ENCODE assay signal across 1 cellular context in genomic region chr10:132593900-132594876, GRCh38.
A peak's percentile ranks its signal among the peaks of the same experiment; 100 is the strongest.
TF ChIP-seq lines count a peak whose summit lies in the region.

No MANE protein-coding gene starts in this region.

TF ChIP-seq in GM12878, 131 proteins besides CTCF, POLR2A, EP300 and RAD21 (continued from another document and continues in another):
- TF ChIP-seq, protein P1, sequence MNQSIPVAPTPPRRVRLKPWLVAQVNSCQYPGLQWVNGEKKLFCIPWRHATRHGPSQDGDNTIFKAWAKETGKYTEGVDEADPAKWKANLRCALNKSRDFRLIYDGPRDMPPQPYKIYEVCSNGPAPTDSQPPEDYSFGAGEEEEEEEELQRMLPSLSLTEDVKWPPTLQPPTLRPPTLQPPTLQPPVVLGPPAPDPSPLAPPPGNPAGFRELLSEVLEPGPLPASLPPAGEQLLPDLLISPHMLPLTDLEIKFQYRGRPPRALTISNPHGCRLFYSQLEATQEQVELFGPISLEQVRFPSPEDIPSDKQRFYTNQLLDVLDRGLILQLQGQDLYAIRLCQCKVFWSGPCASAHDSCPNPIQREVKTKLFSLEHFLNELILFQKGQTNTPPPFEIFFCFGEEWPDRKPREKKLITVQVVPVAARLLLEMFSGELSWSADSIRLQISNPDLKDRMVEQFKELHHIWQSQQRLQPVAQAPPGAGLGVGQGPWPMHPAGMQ (IDR thresholded peaks at IDR 0.05; ENCODE audit: borderline replicate concordance) = no peak
- peak; percentile 53 for TF ChIP-seq MEF2B (IDR thresholded peaks at IDR 0.05; ENCODE audit: partially characterized antibody, poor library complexity, severe bottlenecking)
- TF ChIP-seq PAX8 (IDR thresholded peaks at IDR 0.05) = no peak
- no peak for TF ChIP-seq MYB (IDR thresholded peaks at IDR 0.05; ENCODE audit: borderline replicate concordance, low read depth, low read length)
- TF ChIP-seq ZNF24 (IDR thresholded peaks at IDR 0.05) = no peak
- 0 out of 2 replicates have a peak, but pooled peaks have one; percentile 45 for TF ChIP-seq RCOR1 (conservative IDR thresholded peaks at IDR 0.05; ENCODE audit: low read depth, low read length)
- TF ChIP-seq POLR2AphosphoS2 (IDR thresholded peaks at IDR 0.05; ENCODE audit: low read depth, low read length) = no peak
- peak in 1 of 2 experiments; percentile 85; a peak in 3 of 4 replicates for TF ChIP-seq IKZF2 (IDR thresholded peaks at IDR 0.05)
- no peak for TF ChIP-seq CBFB (IDR thresholded peaks at IDR 0.05; ENCODE audit: low read depth)
- peak; percentile 78 for TF ChIP-seq MLLT1 (IDR thresholded peaks at IDR 0.05)
- no peak for TF ChIP-seq SREBF1 (IDR thresholded peaks at IDR 0.05; ENCODE audit: low read length)
- peak; percentile 45; the same call in 1 of the 2 replicates for TF ChIP-seq SMARCA5 (IDR thresholded peaks at IDR 0.05)
- peak; percentile 95 to 98 for TF ChIP-seq BHLHE40 (IDR thresholded peaks at IDR 0.05; ENCODE audit: borderline replicate concordance in 1 of 2, low read depth in 2 of 2, low read length in 1 of 2)
- peak; percentile 94 for TF ChIP-seq NBN (IDR thresholded peaks at IDR 0.05)
- no peak for TF ChIP-seq BRCA1 (IDR thresholded peaks at IDR 0.05; ENCODE audit: low read depth, low read length)
- TF ChIP-seq ZNF384 (IDR thresholded peaks at IDR 0.05; ENCODE audit: borderline replicate concordance, low read depth, low read length) = peak; percentile 27; the same call in 1 of the 2 replicates
- 0 out of 2 replicates have a peak, but pooled peaks have one; percentile 28 for TF ChIP-seq MTA3 (IDR thresholded peaks at IDR 0.05; ENCODE audit: borderline replicate concordance, low read length)
- peak; percentile 67; the same call in 1 of the 2 replicates for TF ChIP-seq DPF2 (IDR thresholded peaks at IDR 0.05)
- TF ChIP-seq TCF3 (IDR thresholded peaks at IDR 0.05; ENCODE audit: borderline replicate concordance, insufficient read depth, low read depth, low read length) = 0 out of 2 replicates have a peak, but pooled peaks have one; percentile 12
- no peak for TF ChIP-seq NR2F1 (conservative IDR thresholded peaks at IDR 0.05)
- no peak for TF ChIP-seq SUPT20H (IDR thresholded peaks at IDR 0.05; ENCODE audit: borderline replicate concordance, control insufficient read depth, low read depth, low read length)
- peak; percentile 61; the same call in 1 of the 2 replicates for TF ChIP-seq BACH1 (IDR thresholded peaks at IDR 0.05; ENCODE audit: borderline replicate concordance)
- peak; percentile 66; the same call in 1 of the 2 replicates for TF ChIP-seq PAX5 (IDR thresholded peaks at IDR 0.05; ENCODE audit: borderline replicate concordance, low read depth, low read length)
- TF ChIP-seq BMI1 (IDR thresholded peaks at IDR 0.05; ENCODE audit: borderline replicate concordance) = no peak
- peak; percentile 68 for TF ChIP-seq CREM (IDR thresholded peaks at IDR 0.05; ENCODE audit: low read depth)
- no peak for TF ChIP-seq BCL3 (IDR thresholded peaks at IDR 0.05; ENCODE audit: borderline replicate concordance, insufficient read depth, low read depth, low read length, poor library complexity, severe bottlenecking)
- peak; percentile 72; the same call in 2 of the 3 replicates for TF ChIP-seq POU2F2 (IDR thresholded peaks at IDR 0.05; ENCODE audit: borderline replicate concordance, low read depth, low read length)
- TF ChIP-seq FOXM1 (IDR thresholded peaks at IDR 0.05; ENCODE audit: low read depth, low read length) = peak; percentile 16; the same call in 1 of the 2 replicates
- no peak for TF ChIP-seq YY1 (IDR thresholded peaks at IDR 0.05; ENCODE audit: low read depth, low read length)
- TF ChIP-seq JUND (IDR thresholded peaks at IDR 0.05; ENCODE audit: low read depth, low read length) = 0 out of 2 replicates have a peak, but pooled peaks have one; percentile 19
- peak; percentile 22 for TF ChIP-seq SP1 (IDR thresholded peaks at IDR 0.05; ENCODE audit: low read depth, low read length)
- TF ChIP-seq SIN3A (IDR thresholded peaks at IDR 0.05; ENCODE audit: low read depth, low read length) = 0 out of 2 replicates have a peak, but pooled peaks have one; percentile 27
- TF ChIP-seq SKIL (IDR thresholded peaks at IDR 0.05; ENCODE audit: low read depth, poor library complexity, severe bottlenecking) = peak; percentile 12
- TF ChIP-seq, protein P2, sequence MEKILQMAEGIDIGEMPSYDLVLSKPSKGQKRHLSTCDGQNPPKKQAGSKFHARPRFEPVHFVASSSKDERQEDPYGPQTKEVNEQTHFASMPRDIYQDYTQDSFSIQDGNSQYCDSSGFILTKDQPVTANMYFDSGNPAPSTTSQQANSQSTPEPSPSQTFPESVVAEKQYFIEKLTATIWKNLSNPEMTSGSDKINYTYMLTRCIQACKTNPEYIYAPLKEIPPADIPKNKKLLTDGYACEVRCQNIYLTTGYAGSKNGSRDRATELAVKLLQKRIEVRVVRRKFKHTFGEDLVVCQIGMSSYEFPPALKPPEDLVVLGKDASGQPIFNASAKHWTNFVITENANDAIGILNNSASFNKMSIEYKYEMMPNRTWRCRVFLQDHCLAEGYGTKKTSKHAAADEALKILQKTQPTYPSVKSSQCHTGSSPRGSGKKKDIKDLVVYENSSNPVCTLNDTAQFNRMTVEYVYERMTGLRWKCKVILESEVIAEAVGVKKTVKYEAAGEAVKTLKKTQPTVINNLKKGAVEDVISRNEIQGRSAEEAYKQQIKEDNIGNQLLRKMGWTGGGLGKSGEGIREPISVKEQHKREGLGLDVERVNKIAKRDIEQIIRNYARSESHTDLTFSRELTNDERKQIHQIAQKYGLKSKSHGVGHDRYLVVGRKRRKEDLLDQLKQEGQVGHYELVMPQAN (conservative IDR thresholded peaks at IDR 0.05) = no peak
- TF ChIP-seq PKNOX1 (IDR thresholded peaks at IDR 0.05) = peak; percentile 83
- TF ChIP-seq E2F4 (IDR thresholded peaks at IDR 0.05; ENCODE audit: low read depth, low read length) = no peak
- TF ChIP-seq MXI1 (IDR thresholded peaks at IDR 0.05; ENCODE audit: low read depth, low read length) = peak; percentile 65
- peak; percentile 92 for TF ChIP-seq ATF7 (IDR thresholded peaks at IDR 0.05; ENCODE audit: low read depth)
- TF ChIP-seq, protein P3, sequence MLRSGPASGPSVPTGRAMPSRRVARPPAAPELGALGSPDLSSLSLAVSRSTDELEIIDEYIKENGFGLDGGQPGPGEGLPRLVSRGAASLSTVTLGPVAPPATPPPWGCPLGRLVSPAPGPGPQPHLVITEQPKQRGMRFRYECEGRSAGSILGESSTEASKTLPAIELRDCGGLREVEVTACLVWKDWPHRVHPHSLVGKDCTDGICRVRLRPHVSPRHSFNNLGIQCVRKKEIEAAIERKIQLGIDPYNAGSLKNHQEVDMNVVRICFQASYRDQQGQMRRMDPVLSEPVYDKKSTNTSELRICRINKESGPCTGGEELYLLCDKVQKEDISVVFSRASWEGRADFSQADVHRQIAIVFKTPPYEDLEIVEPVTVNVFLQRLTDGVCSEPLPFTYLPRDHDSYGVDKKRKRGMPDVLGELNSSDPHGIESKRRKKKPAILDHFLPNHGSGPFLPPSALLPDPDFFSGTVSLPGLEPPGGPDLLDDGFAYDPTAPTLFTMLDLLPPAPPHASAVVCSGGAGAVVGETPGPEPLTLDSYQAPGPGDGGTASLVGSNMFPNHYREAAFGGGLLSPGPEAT (IDR thresholded peaks at IDR 0.05; ENCODE audit: low read depth) = peak; percentile 86
- TF ChIP-seq CHD2 (IDR thresholded peaks at IDR 0.05; ENCODE audit: borderline replicate concordance, low read depth, low read length) = peak; percentile 56; the same call in 1 of the 2 replicates
- TF ChIP-seq SIX5 (IDR thresholded peaks at IDR 0.05; ENCODE audit: low read depth, low read length, severe bottlenecking) = no peak
- no peak for TF ChIP-seq TCF7 (IDR thresholded peaks at IDR 0.05; ENCODE audit: borderline replicate concordance)
- TF ChIP-seq, protein P4, sequence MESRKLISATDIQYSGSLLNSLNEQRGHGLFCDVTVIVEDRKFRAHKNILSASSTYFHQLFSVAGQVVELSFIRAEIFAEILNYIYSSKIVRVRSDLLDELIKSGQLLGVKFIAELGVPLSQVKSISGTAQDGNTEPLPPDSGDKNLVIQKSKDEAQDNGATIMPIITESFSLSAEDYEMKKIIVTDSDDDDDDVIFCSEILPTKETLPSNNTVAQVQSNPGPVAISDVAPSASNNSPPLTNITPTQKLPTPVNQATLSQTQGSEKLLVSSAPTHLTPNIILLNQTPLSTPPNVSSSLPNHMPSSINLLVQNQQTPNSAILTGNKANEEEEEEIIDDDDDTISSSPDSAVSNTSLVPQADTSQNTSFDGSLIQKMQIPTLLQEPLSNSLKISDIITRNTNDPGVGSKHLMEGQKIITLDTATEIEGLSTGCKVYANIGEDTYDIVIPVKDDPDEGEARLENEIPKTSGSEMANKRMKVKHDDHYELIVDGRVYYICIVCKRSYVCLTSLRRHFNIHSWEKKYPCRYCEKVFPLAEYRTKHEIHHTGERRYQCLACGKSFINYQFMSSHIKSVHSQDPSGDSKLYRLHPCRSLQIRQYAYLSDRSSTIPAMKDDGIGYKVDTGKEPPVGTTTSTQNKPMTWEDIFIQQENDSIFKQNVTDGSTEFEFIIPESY (IDR thresholded peaks at IDR 0.05) = no peak
- no peak for TF ChIP-seq HSF1 (IDR thresholded peaks at IDR 0.05; ENCODE audit: low read depth, low read length)
- TF ChIP-seq ESRRA (IDR thresholded peaks at IDR 0.05; ENCODE audit: low read length) = no peak
- TF ChIP-seq HDGF (IDR thresholded peaks at IDR 0.05) = peak; percentile 100
- no peak for TF ChIP-seq IRF3 (IDR thresholded peaks at IDR 0.05)
- TF ChIP-seq TARDBP (IDR thresholded peaks at IDR 0.05; ENCODE audit: borderline replicate concordance) = no peak
- TF ChIP-seq RUNX3 (IDR thresholded peaks at IDR 0.05; ENCODE audit: low read length) = peak; percentile 87
